20 cellular contexts compared by ENCODE assay signal in the genomic region with DNA sequence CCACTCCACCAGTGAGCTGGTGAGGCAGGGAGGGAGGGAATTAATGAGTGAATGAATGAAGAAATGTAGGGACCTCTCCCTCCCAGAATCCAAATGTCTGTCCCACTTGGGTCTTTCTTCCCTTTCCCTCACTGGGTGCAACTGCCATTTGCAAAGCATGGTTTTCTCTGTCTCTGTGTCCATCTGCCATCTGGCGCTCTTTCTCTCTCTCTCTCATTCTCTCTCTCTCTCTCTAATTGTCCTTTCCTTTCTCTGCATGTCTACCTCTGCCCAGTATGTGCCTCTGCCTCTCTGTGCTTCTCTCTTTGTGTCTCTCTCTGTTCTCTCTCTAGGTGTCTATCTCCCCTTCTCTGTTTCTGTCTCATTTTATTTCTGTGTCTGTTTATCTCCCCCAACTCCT.
"Had no signal": no experiment of that assay in that cellular context is flagged by ENCODE, and none has a peak within 500 bp of the region (broad histone marks: within the 10 kb centered on the region; RNA-seq: fewer than 3 reads in every experiment).

No MANE protein-coding gene starts in this region.

- H3K36me3 ChIP-seq: heart left ventricle, ovary, right atrium auricular region, sigmoid colon, tibial nerve had no signal

- ATAC-seq: foreskin keratinocyte; heart left ventricle; left lobe of liver; mucosa of descending colon; naive thymus-derived CD8-positive, alpha-beta T cell; stimulated activated naive B cell treated with anti-CD40 and anti-IgM and Interleukin-4, amounts not matched to agents 10 μg/mL and 1 μg/mL and 100 μg/mL, for 72 hours; stimulated activated naive CD8-positive, alpha-beta T cell treated with anti-CD3 and anti-CD28 coated beads, Interleukin-15, amount 100 ng/mL, for 72 hours had no signal

- H3K9me3 ChIP-seq: mucosa of descending colon, ovary, sigmoid colon, testis had no signal

- H3K27ac Mint-ChIP-seq: naive thymus-derived CD8-positive, alpha-beta T cell; stimulated activated naive B cell treated with anti-CD40 and anti-IgM and Interleukin-4, amounts not matched to agents 10 μg/mL and 1 μg/mL and 100 μg/mL, for 72 hours; stimulated activated naive CD8-positive, alpha-beta T cell treated with anti-CD3 and anti-CD28 coated beads, Interleukin-15, amount 100 ng/mL, for 72 hours had no signal

- H3K27me3 ChIP-seq: ovary, right atrium auricular region, sigmoid colon, testis, tibial nerve had no signal

- H3K27ac ChIP-seq: foreskin keratinocyte, heart left ventricle, ovary, right atrium auricular region, sigmoid colon, skin epidermis, testis, tibial nerve had no signal

- H3K4me1 Mint-ChIP-seq: naive thymus-derived CD8-positive, alpha-beta T cell; stimulated activated naive B cell treated with anti-CD40 and anti-IgM and Interleukin-4, amounts not matched to agents 10 μg/mL and 1 μg/mL and 100 μg/mL, for 72 hours; stimulated activated naive CD8-positive, alpha-beta T cell treated with anti-CD3 and anti-CD28 coated beads, Interleukin-15, amount 100 ng/mL, for 72 hours had no signal

- DNase-seq: dermis blood vessel endothelial cell; erythroblast; foreskin keratinocyte; heart left ventricle; hippocampal formation; islet precursor cell; mammary epithelial cell; mucosa of descending colon; naive thymus-derived CD8-positive, alpha-beta T cell; ovary; sigmoid colon; stimulated activated CD4-positive, alpha-beta T cell treated with anti-CD3 and anti-CD28 coated beads, Interleukin-2, amount 100 ng/mL, for 24 hours; stimulated activated CD4-positive, alpha-beta T cell treated with anti-CD3 and anti-CD28 coated beads, Interleukin-4, amount 100 ng/mL, for 4 hours; stimulated activated naive B cell treated with anti-CD40 and anti-IgM and Interleukin-4, amounts not matched to agents 10 μg/mL and 1 μg/mL and 100 μg/mL, for 72 hours; stimulated activated naive CD8-positive, alpha-beta T cell treated with anti-CD3 and anti-CD28 coated beads, Interleukin-15, amount 100 ng/mL, for 72 hours; testis had no signal

- H3K36me3 Mint-ChIP-seq: naive thymus-derived CD8-positive, alpha-beta T cell; stimulated activated naive B cell treated with anti-CD40 and anti-IgM and Interleukin-4, amounts not matched to agents 10 μg/mL and 1 μg/mL and 100 μg/mL, for 72 hours had no signal

- H3K4me1 ChIP-seq: foreskin keratinocyte, heart left ventricle, right atrium auricular region, sigmoid colon, testis, tibial nerve had no signal

- H3K4me3 ChIP-seq: heart left ventricle, mucosa of descending colon, ovary, right atrium auricular region, sigmoid colon, skin epidermis, testis, tibial nerve had no signal

- H3K4me3 Mint-ChIP-seq: naive thymus-derived CD8-positive, alpha-beta T cell; stimulated activated naive B cell treated with anti-CD40 and anti-IgM and Interleukin-4, amounts not matched to agents 10 μg/mL and 1 μg/mL and 100 μg/mL, for 72 hours; stimulated activated naive CD8-positive, alpha-beta T cell treated with anti-CD3 and anti-CD28 coated beads, Interleukin-15, amount 100 ng/mL, for 72 hours had no signal
